In genomic region chr5:126676195-126676624, GRCh38 we compare ENCODE assay signal across 8 cellular contexts.
DNase-seq lines count a peak whose midpoint lies in the region; ATAC-seq and TF ChIP-seq lines count a peak whose summit lies in the region.

No MANE protein-coding gene starts in this region.

- no peaks in the 10 kb centered on the region for H3K4me1 ChIP-seq in liver (ENCODE audit: control insufficient read depth in 4 of 4, insufficient read depth in 4 of 4, low read length in 3 of 4)

- DNase-seq in 8988T, result peak; percentile 73
- DNase-seq in NCI-H2227 treated with DMSO at 0.1 percent for 48 hours (lab: John Stamatoyannopoulos, UW), result peak; percentile 24
- peak; percentile 43 for DNase-seq in activated CD4-positive, alpha-beta T cell treated with anti-CD3 and anti-CD28 coated beads for 1 hour
- DNase-seq in cerebellum (ENCODE audit: low spot score), result peak; percentile 87
- DNase-seq in stimulated activated CD8-positive, alpha-beta memory T cell treated with anti-CD3 and anti-CD28 coated beads, Interleukin-12 subunit alpha, Interleukin-12 subunit beta, amount 100 ng/mL, for 1 hour (ENCODE audit: low read depth), result peak; percentile 51

- no peak overlapping the region for H3K27ac ChIP-seq in liver (ENCODE audit: low read depth in 1 of 2, low read length in 2 of 2)

- no peaks in the 10 kb centered on the region for H3K9me3 ChIP-seq in liver (ENCODE audit: control insufficient read depth in 4 of 4, low read length in 3 of 4)

- WGBS in liver, result 24% methylated on average over 4 of the region's 4 CpGs

- no peak overlapping the region for H3K9ac ChIP-seq in liver (ENCODE audit: low read depth in 1 of 2, low read length in 2 of 2)

- peak; percentile 91 for TF ChIP-seq CTCF in liver (IDR thresholded peaks at IDR 0.05; ENCODE audit: low read depth, low read length, missing input control)

- TF ChIP-seq RAD21 in liver (IDR thresholded peaks at IDR 0.05), result peak; percentile 95 to 97

- no peaks in the 10 kb centered on the region for H3K27me3 ChIP-seq in liver (ENCODE audit: control insufficient read depth in 4 of 4, insufficient read depth in 4 of 4, low read length in 3 of 4)

- H3K4me3 ChIP-seq in liver (ENCODE audit: low read depth in 1 of 3, low read length in 3 of 3), result no peak overlapping the region

- H3K36me3 ChIP-seq in liver (ENCODE audit: control insufficient read depth in 4 of 4, insufficient read depth in 3 of 4, low read depth in 1 of 4, low read length in 3 of 4), result no peaks in the 10 kb centered on the region

- peak; percentile 57 for ATAC-seq in GM18499 (IDR thresholded peaks at IDR 0.05; ENCODE audit: insufficient read depth, unreplicated experiment)
- peak; percentile 55 for ATAC-seq in HG03039 (IDR thresholded peaks at IDR 0.05; ENCODE audit: unreplicated experiment)

TF ChIP-seq in liver, 16 proteins besides CTCF, POLR2A, EP300 and RAD21:
- no peak for TF ChIP-seq EGR1 (IDR thresholded peaks at IDR 0.05; ENCODE audit: low read depth in 2 of 2)
- TF ChIP-seq FOXA1 (IDR thresholded peaks at IDR 0.05), result no peak
- peak; percentile 99 for TF ChIP-seq ATF3 (IDR thresholded peaks at IDR 0.05)
- TF ChIP-seq HNF4G (IDR thresholded peaks at IDR 0.05), result no peak
- no peak for TF ChIP-seq TAF1 (conservative IDR thresholded peaks at IDR 0.05)
- TF ChIP-seq REST (IDR thresholded peaks at IDR 0.05), result no peak
- no peak for TF ChIP-seq SP1 (IDR thresholded peaks at IDR 0.05)
- TF ChIP-seq NR2F2 (IDR thresholded peaks at IDR 0.05), result no peak
- TF ChIP-seq MAX (IDR thresholded peaks at IDR 0.05), result no peak

Comparison
In these comparisons a context has a peak if more than half of its experiments do, and no peak if none do; other contexts are left out.
1. DNase-seq: peak in every context shown above with its lines; median percentile 87 in cerebellum; 73 in 8988T; 51 in stimulated activated CD8-positive, alpha-beta memory T cell treated with anti-CD3 and anti-CD28 coated beads, Interleukin-12 subunit alpha, Interleukin-12 subunit beta, amount 100 ng/mL, for 1 hour; 43 in activated CD4-positive, alpha-beta T cell treated with anti-CD3 and anti-CD28 coated beads for 1 hour; 24 in NCI-H2227 treated with DMSO at 0.1 percent for 48 hours.